ENCODE assay signal across 8 cellular contexts in genomic region chr11:20110908-20111669, GRCh38. TPM values are rescaled to one million over a fixed set of nuclear protein-coding genes. Genes with fewer than 3 reads are reported as not detected.
DNase-seq lines count a peak whose midpoint lies in the region; ATAC-seq, FAIRE-seq and TF ChIP-seq lines count a peak whose summit lies in the region.

No MANE protein-coding gene starts in this region.

- H3K4me3 ChIP-seq in AG09309 (ENCODE audit: control insufficient read depth, low read depth, low read length) (no peak overlapping the region), epithelial cell of proximal tubule (ENCODE audit: low read depth, low read length) (no peak overlapping the region)

- DNase-seq in AG09309 (ENCODE audit: low read depth) (peak; percentile 95), NCI-H2081 (lab: John Stamatoyannopoulos, UW) (peak; percentile 74 to 77), epithelial cell of proximal tubule (ENCODE audit: low read depth) (no peak), urothelium cell line (ENCODE audit: low spot score) (peak; percentile 77)
- peak; percentile 68 for DNase-seq in activated CD4-positive, alpha-beta T cell treated with anti-CD3 and anti-CD28 coated beads for 48 hours

- no peak for FAIRE-seq in urothelium cell line (lab: Jason Lieb, UNC)

- peaks cover 34% of the 10 kb centered on the region for H3K36me3 Mint-ChIP-seq in nephron (ENCODE audit: low read depth)

- no peaks in the 10 kb centered on the region for H3K9me3 Mint-ChIP-seq in nephron

- no peak overlapping the region for H3K4me3 Mint-ChIP-seq in nephron

- ATAC-seq in GM18511 (IDR thresholded peaks at IDR 0.05; ENCODE audit: unreplicated experiment): peak; percentile 86
- ATAC-seq in HG02943 (IDR thresholded peaks at IDR 0.05; ENCODE audit: low read depth, unreplicated experiment): peak; percentile 68

- H3K27ac Mint-ChIP-seq in nephron: peak overlapping the region in 1 of 3 experiments; percentile 20

- H3K4me1 Mint-ChIP-seq in nephron: no peaks in the 10 kb centered on the region

- H3K27me3 Mint-ChIP-seq in nephron (ENCODE audit: low read depth): no peaks in the 10 kb centered on the region

- TF ChIP-seq CTCF in AG09309 (IDR thresholded peaks at IDR 0.05; ENCODE audit: control insufficient read depth, insufficient read depth, low read depth, low read length, missing control alignments): peak; percentile 84
- peak; percentile 93 for TF ChIP-seq CTCF in epithelial cell of proximal tubule (conservative IDR thresholded peaks at IDR 0.05; ENCODE audit: low read depth, low read length)
- TF ChIP-seq CTCF in nephron (IDR thresholded peaks at IDR 0.05; ENCODE audit: unreplicated experiment in 3 of 3): peak; percentile 80 to 85 (median 84)

RNA-seq across cellular contexts. Expression of gene DBX1, which starts 49.2 kb away (rescaled TPM):
- total RNA-seq in epithelial cell of proximal tubule: not detected in 2 replicates
